ENCODE assay signal across 15 cellular contexts in genomic region chr2:149422337-149422990, GRCh38.
DNase-seq lines count a peak whose midpoint lies in the region; FAIRE-seq and TF ChIP-seq lines count a peak whose summit lies in the region.
"Had no signal": no experiment of that assay in that cellular context is flagged by ENCODE, and none has a peak within 500 bp of the region (broad histone marks: within the 10 kb centered on the region; RNA-seq: fewer than 3 reads in every experiment).

No MANE protein-coding gene starts in this region.

- H3K36me3 Mint-ChIP-seq in T-helper 2 cell treated with Interferon-gamma antibody and Interleukin-4, amounts not matched to agents 5 μg/mL and 100 μg/mL, for 36 hours (ENCODE audit: low read depth) = no peaks in the 10 kb centered on the region

- no peak for TF ChIP-seq CTCF in keratinocyte (optimal IDR thresholded peaks at IDR 0.05 in 1 of 3, IDR thresholded peaks at IDR 0.05 in 1 of 3, conservative IDR thresholded peaks at IDR 0.05 in 1 of 3; ENCODE audit: extremely low read depth in 1 of 3, insufficient read depth in 2 of 3, low read length in 3 of 3)

- H4K20me1 ChIP-seq in keratinocyte (ENCODE audit: control insufficient read depth, extremely low read depth, insufficient read depth, low read length) = no peaks in the 10 kb centered on the region

- no peaks in the 10 kb centered on the region for H3K4me1 Mint-ChIP-seq in T-helper 2 cell treated with Interferon-gamma antibody and Interleukin-4, amounts not matched to agents 5 μg/mL and 100 μg/mL, for 36 hours (ENCODE audit: low read depth)

- H3K4me1 ChIP-seq in keratinocyte (ENCODE audit: control insufficient read depth, extremely low read depth, insufficient read depth, low read length) = peaks cover 19% of the 10 kb centered on the region

- FAIRE-seq in keratinocyte (lab: Jason Lieb, UNC) (peak; percentile 81), GM12891 (lab: Jason Lieb, UNC) (no peak)
- FAIRE-seq: islet of Langerhans had no signal

- peak overlapping the region; percentile 49 for H3K27ac ChIP-seq in keratinocyte (ENCODE audit: control insufficient read depth, insufficient read depth, low read length)

- no peaks in the 10 kb centered on the region for H3K27me3 ChIP-seq in keratinocyte (ENCODE audit: control insufficient read depth, extremely low read depth, insufficient read depth, low read length)

- dilution Hi-C loops in keratinocyte (cut with MboI; ENCODE audit: extremely low pct_ligation_motif_present, low sequenced_read_pairs) = no loop called here

- H3K4me2 ChIP-seq in keratinocyte (ENCODE audit: control insufficient read depth, extremely low read depth, insufficient read depth, low read depth, low read length) = peak overlapping the region; percentile 62

- H3K27ac Mint-ChIP-seq in T-helper 2 cell treated with Interferon-gamma antibody and Interleukin-4, amounts not matched to agents 5 μg/mL and 100 μg/mL, for 36 hours = no peak overlapping the region
- H3K27ac Mint-ChIP-seq: stimulated activated naive CD8-positive, alpha-beta T cell treated with anti-CD3 and anti-CD28 coated beads, Interleukin-15, Interleukin-2, amounts not matched to agents 100 ng/mL and 50 ng/mL, for 24 hours had no signal

- peak overlapping the region; percentile 30 for H3K9ac ChIP-seq in keratinocyte (ENCODE audit: control insufficient read depth, extremely low read depth, insufficient read depth, low read length)

- H3K36me3 ChIP-seq in keratinocyte (ENCODE audit: control insufficient read depth in 2 of 2, extremely low read depth in 1 of 2, insufficient read depth in 2 of 2, low read length in 2 of 2) = no peaks in the 10 kb centered on the region

- H3K4me3 Mint-ChIP-seq in T-helper 2 cell treated with Interferon-gamma antibody and Interleukin-4, amounts not matched to agents 5 μg/mL and 100 μg/mL, for 36 hours = no peak overlapping the region
- H3K4me3 Mint-ChIP-seq: stimulated activated naive CD8-positive, alpha-beta T cell treated with anti-CD3 and anti-CD28 coated beads, Interleukin-15, Interleukin-2, amounts not matched to agents 100 ng/mL and 50 ng/mL, for 24 hours had no signal

- no peaks in the 10 kb centered on the region for H3K27me3 Mint-ChIP-seq in T-helper 2 cell treated with Interferon-gamma antibody and Interleukin-4, amounts not matched to agents 5 μg/mL and 100 μg/mL, for 36 hours (ENCODE audit: low read depth)

- H3K9me1 ChIP-seq in keratinocyte (ENCODE audit: control insufficient read depth, extremely low read depth, insufficient read depth, low read length) = no peaks in the 10 kb centered on the region

- H3K79me2 ChIP-seq in keratinocyte (ENCODE audit: control insufficient read depth, insufficient read depth, low read length) = no peaks in the 10 kb centered on the region

- H3K9me3 ChIP-seq in keratinocyte (ENCODE audit: control insufficient read depth, low read depth, low read length) = no peaks in the 10 kb centered on the region

- TF ChIP-seq POLR2A in GM12891 (IDR thresholded peaks at IDR 0.05; ENCODE audit: low read depth, low read length) = no peak

- no peaks in the 10 kb centered on the region for H3K9me3 Mint-ChIP-seq in T-helper 2 cell treated with Interferon-gamma antibody and Interleukin-4, amounts not matched to agents 5 μg/mL and 100 μg/mL, for 36 hours
- H3K9me3 Mint-ChIP-seq: stimulated activated naive CD8-positive, alpha-beta T cell treated with anti-CD3 and anti-CD28 coated beads, Interleukin-15, Interleukin-2, amounts not matched to agents 100 ng/mL and 50 ng/mL, for 24 hours had no signal

- H2AFZ ChIP-seq in keratinocyte (ENCODE audit: control insufficient read depth, low read length) = peak overlapping the region; percentile 42

- H3K4me3 ChIP-seq in keratinocyte (ENCODE audit: control insufficient read depth in 2 of 3, extremely low read depth in 1 of 3, insufficient read depth in 2 of 3, low read depth in 1 of 3, low read length in 3 of 3) = no peak overlapping the region

- DNase-seq in A172 (ENCODE audit: low spot score) (peak; percentile 92), HS-5 (ENCODE audit: low read depth) (peak; percentile 91), amniotic epithelial cell (ENCODE audit: low read depth) (peak; percentile 58), keratinocyte (ENCODE audit: low read depth, low spot score) (peak; percentile 72), GM12891 (ENCODE audit: insufficient read length, low spot score) (no peak), Ammon's horn (ENCODE audit: low spot score) (no peak), NCI-H2029 treated with DMSO at 0.1 percent for 48 hours (lab: John Stamatoyannopoulos, UW) (no peak)
- DNase-seq in T-helper 2 cell treated with Interferon-gamma antibody and Interleukin-4, amounts not matched to agents 5 μg/mL and 100 μg/mL, for 36 hours (ENCODE audit: low spot score) = no peak
- DNase-seq: 8988T; activated T-cell treated with anti-CD3 and anti-CD28 coated beads, Interleukin-2, amount 50 U/mL, for 1 hour; DND-41; NCI-H2107; RPMI8226 had no signal

TF ChIP-seq in GM12891, 5 proteins besides CTCF, POLR2A, EP300 and RAD21:
- TF ChIP-seq POLR2AphosphoS5 (IDR thresholded peaks at IDR 0.05; ENCODE audit: low read depth, low read length) = no peak
- no peak for TF ChIP-seq SPI1 (IDR thresholded peaks at IDR 0.05; ENCODE audit: low read depth, low read length)
- TF ChIP-seq PAX5 (IDR thresholded peaks at IDR 0.05; ENCODE audit: insufficient read depth, low read length, severe bottlenecking) = no peak
- no peak for TF ChIP-seq TAF1 (IDR thresholded peaks at IDR 0.05; ENCODE audit: low read depth, low read length)
- no peak for TF ChIP-seq POU2F2 (IDR thresholded peaks at IDR 0.05; ENCODE audit: low read depth, low read length)
TF ChIP-seq in GM12891: peak in this region for 0.

Comparison
In these comparisons a context has a peak if more than half of its experiments do, and no peak if none do; other contexts are left out.
1. DNase-seq: peak in A172 (single experiment), HS-5 (single experiment), amniotic epithelial cell (single experiment) and keratinocyte (single experiment); none in GM12891 (single experiment), Ammon's horn (single experiment), NCI-H2029 treated with DMSO at 0.1 percent for 48 hours (single experiment) and T-helper 2 cell treated with Interferon-gamma antibody and Interleukin-4, amounts not matched to agents 5 μg/mL and 100 μg/mL, for 36 hours (single experiment).